Comparison of ENCODE assay signal across 8 cellular contexts in the genomic region with DNA sequence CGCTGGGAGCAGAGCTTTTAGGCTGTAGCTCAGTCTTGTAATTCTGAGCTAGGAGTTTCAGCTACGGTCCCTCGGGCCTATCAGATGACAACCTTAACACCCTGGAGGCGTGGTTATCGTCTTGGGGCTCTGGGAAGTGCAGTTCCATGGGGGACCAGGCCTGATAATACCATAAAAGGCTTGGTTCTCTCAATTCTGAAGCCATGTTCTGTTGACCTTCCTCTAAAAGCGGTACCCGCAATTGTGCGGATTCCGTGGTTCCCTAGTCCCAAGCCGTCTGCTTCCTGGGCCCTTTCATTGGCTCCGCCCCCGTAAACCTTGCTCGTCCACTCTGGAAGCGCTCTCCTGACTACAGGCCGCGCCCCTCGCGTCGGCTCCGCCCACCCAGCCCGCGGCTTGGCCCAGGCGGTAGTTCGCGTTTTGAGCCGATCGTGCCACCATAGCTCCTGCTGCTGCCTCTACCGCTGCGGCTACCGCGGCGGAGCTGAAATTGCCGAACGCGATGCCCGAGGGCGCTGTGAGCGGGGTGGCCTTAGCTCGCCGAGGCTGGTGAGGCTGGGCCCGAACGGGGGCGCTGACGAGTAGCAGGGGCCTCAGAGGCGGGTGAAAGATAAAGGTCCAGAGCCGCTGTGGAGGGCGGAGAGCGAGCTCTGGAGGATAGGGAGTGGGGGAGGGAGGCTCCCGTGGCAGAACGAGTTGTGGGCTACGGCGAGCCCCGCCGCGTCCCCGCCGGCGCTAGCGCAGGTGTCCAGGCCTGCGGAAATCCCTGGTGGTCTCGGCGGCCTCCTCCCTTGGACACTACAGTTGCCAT. TPM values are rescaled to one million over a fixed set of nuclear protein-coding genes. Genes with fewer than 3 reads are reported as not detected.
DNase-seq lines count a peak whose midpoint lies in the region; ATAC-seq, FAIRE-seq and TF ChIP-seq lines count a peak whose summit lies in the region.

A gene with protein sequence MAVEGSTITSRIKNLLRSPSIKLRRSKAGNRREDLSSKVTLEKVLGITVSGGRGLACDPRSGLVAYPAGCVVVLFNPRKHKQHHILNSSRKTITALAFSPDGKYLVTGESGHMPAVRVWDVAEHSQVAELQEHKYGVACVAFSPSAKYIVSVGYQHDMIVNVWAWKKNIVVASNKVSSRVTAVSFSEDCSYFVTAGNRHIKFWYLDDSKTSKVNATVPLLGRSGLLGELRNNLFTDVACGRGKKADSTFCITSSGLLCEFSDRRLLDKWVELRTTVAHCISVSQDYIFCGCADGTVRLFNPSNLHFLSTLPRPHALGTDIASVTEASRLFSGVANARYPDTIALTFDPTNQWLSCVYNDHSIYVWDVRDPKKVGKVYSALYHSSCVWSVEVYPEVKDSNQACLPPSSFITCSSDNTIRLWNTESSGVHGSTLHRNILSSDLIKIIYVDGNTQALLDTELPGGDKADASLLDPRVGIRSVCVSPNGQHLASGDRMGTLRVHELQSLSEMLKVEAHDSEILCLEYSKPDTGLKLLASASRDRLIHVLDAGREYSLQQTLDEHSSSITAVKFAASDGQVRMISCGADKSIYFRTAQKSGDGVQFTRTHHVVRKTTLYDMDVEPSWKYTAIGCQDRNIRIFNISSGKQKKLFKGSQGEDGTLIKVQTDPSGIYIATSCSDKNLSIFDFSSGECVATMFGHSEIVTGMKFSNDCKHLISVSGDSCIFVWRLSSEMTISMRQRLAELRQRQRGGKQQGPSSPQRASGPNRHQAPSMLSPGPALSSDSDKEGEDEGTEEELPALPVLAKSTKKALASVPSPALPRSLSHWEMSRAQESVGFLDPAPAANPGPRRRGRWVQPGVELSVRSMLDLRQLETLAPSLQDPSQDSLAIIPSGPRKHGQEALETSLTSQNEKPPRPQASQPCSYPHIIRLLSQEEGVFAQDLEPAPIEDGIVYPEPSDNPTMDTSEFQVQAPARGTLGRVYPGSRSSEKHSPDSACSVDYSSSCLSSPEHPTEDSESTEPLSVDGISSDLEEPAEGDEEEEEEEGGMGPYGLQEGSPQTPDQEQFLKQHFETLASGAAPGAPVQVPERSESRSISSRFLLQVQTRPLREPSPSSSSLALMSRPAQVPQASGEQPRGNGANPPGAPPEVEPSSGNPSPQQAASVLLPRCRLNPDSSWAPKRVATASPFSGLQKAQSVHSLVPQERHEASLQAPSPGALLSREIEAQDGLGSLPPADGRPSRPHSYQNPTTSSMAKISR (N-terminal part only) (plus strand): TSS at position 423 of the 811 bp plus-strand sequence. CDS start 792 bp downstream, outside the sequence.

- peaks cover 9% of the 10 kb centered on the region for H3K36me3 Mint-ChIP-seq in T-helper 1 cell treated with Interleukin-12 subunit alpha and Interleukin-12 subunit beta and Interleukin-4 antibody, amounts not matched to agents 30 μg/mL and 1 μg/mL, for 36 hours (ENCODE audit: low read depth)

- peaks cover 51% of the 10 kb centered on the region for H3K4me1 Mint-ChIP-seq in T-helper 1 cell treated with Interleukin-12 subunit alpha and Interleukin-12 subunit beta and Interleukin-4 antibody, amounts not matched to agents 30 μg/mL and 1 μg/mL, for 36 hours (ENCODE audit: low read depth)

- no peaks in the 10 kb centered on the region for H3K27me3 ChIP-seq in prostate gland (replicated peaks; ENCODE audit: insufficient read depth)

- no peaks in the 10 kb centered on the region for H3K27me3 Mint-ChIP-seq in T-helper 1 cell treated with Interleukin-12 subunit alpha and Interleukin-12 subunit beta and Interleukin-4 antibody, amounts not matched to agents 30 μg/mL and 1 μg/mL, for 36 hours (ENCODE audit: low read depth)

- TF ChIP-seq POLR2A in GM15510 (IDR thresholded peaks at IDR 0.05; ENCODE audit: borderline replicate concordance, extremely low read depth, insufficient read length) (peak; percentile 54), prostate gland (IDR thresholded peaks at IDR 0.05) (peak; percentile 77)

- no peaks in the 10 kb centered on the region for H3K9me3 ChIP-seq in prostate gland

- DNase-seq in NCI-H1694 (lab: John Stamatoyannopoulos, UW) = peak; percentile 88
- peak; percentile 81 to 98 (median 95) for DNase-seq in amygdala (lab: John Stamatoyannopoulos, UW)
- peak; percentile 98 for DNase-seq in left ventricle myocardium superior
- DNase-seq in prostate gland (ENCODE audit: low spot score) = peak; percentile 97
- peak; percentile 98 for DNase-seq in urothelium cell line (ENCODE audit: low spot score)

- FAIRE-seq in urothelium cell line (lab: Jason Lieb, UNC) = peak; percentile 91

- no peaks in the 10 kb centered on the region for H3K9me3 Mint-ChIP-seq in T-helper 1 cell treated with Interleukin-12 subunit alpha and Interleukin-12 subunit beta and Interleukin-4 antibody, amounts not matched to agents 30 μg/mL and 1 μg/mL, for 36 hours

- TF ChIP-seq CTCF in prostate gland (IDR thresholded peaks at IDR 0.05) = peak; percentile 31 to 77 (median 62)

- H3K4me3 Mint-ChIP-seq in T-helper 1 cell treated with Interleukin-12 subunit alpha and Interleukin-12 subunit beta and Interleukin-4 antibody, amounts not matched to agents 30 μg/mL and 1 μg/mL, for 36 hours = peak within 1 kb of the TSS; percentile 94

- peak within 1 kb of the TSS; percentile 93 for H3K27ac Mint-ChIP-seq in T-helper 1 cell treated with Interleukin-12 subunit alpha and Interleukin-12 subunit beta and Interleukin-4 antibody, amounts not matched to agents 30 μg/mL and 1 μg/mL, for 36 hours

- WGBS in prostate gland = 1% methylated on average over 54 of the region's 62 CpGs

- peak within 1 kb of the TSS; percentile 77 for H3K27ac ChIP-seq in prostate gland

- intact Hi-C loops in left ventricle myocardium superior (cut with micrococcal nuclease) (loop anchor here (5.0 kb wide), 1 partner anchor 38 kb away; no protein-coding TSS in a partner anchor), prostate gland (cut with DNase I) (loop anchor here (1.0 to 10.0 kb wide), 3 partner anchors 37 to 131 kb away; partner anchors contain the start of gene JMJD7)

- H3K36me3 ChIP-seq in prostate gland = no peaks in the 10 kb centered on the region

- no peaks in the 10 kb centered on the region for H3K4me1 ChIP-seq in prostate gland (replicated peaks)

- peak within 1 kb of the TSS; percentile 58 to 73 for H3K4me3 ChIP-seq in prostate gland

- ATAC-seq in HG02885 (IDR thresholded peaks at IDR 0.05; ENCODE audit: poor library complexity, unreplicated experiment) = peak; percentile 86
- ATAC-seq in left ventricle myocardium superior = peak; percentile 96

RNA-seq across cellular contexts. Expression of the gene that starts here (rescaled TPM):
- total RNA-seq in left ventricle myocardium superior = 17.0 TPM
- total RNA-seq in prostate gland = 10 to 100 TPM; 17.4 to 62.8 TPM

Comparison
In these comparisons a context has a peak if more than half of its experiments do, and no peak if none do; other contexts are left out.
1. Peak in every context shown above with its lines: DNase-seq, ATAC-seq, H3K4me3 ChIP-seq and H3K27ac ChIP-seq.